20 cellular contexts compared by ENCODE assay signal in the genomic region with DNA sequence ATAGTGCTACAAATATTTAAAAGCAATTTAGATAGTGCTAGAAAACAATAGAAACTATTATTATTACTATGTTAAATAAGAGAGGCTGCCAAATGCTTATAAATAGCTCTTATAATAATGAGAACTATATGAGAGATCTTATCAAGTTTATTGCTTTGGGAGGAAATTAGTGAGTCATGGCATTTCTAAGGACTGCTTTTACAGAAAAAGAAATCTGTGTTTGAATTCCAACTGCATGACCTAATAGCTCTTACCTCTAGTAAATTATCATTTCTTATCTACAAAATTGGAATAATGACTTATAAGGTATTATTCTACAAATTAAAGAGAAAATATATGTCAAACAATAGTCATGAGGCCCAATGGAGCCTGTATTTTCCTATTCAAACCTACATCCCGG.
"Had no signal": no experiment of that assay in that cellular context is flagged by ENCODE, and none has a peak within 500 bp of the region (broad histone marks: within the 10 kb centered on the region; RNA-seq: fewer than 3 reads in every experiment).

No MANE protein-coding gene starts in this region.

- H3K27ac ChIP-seq: body of pancreas, esophagus squamous epithelium, neural progenitor cell, pancreas, transverse colon had no signal

- H3K9me3 ChIP-seq: body of pancreas, esophagus squamous epithelium, pancreas, transverse colon had no signal

- H3K9me3 Mint-ChIP-seq: activated T-helper 1 cell treated with anti-CD3 and anti-CD28 coated beads, Interleukin-12 subunit alpha, Interleukin-12 subunit beta, Interleukin-2, Interleukin-4 antibody, amounts not matched to agents 30 ng/mL and 10 ng/mL and 1 ng/mL, durations not matched to agents 14 hours and 24 hours and 36 hours; neural progenitor cell had no signal

- H3K27me3 ChIP-seq: body of pancreas, esophagus squamous epithelium, neural progenitor cell, pancreas, transverse colon had no signal

- H3K4me3 Mint-ChIP-seq: activated naive CD8-positive, alpha-beta T cell treated with anti-CD3 and anti-CD28 coated beads for 36 hours; activated T-helper 1 cell treated with anti-CD3 and anti-CD28 coated beads, Interleukin-12 subunit alpha, Interleukin-12 subunit beta, Interleukin-2, Interleukin-4 antibody, amounts not matched to agents 30 ng/mL and 10 ng/mL and 1 ng/mL, durations not matched to agents 14 hours and 24 hours and 36 hours; naive B cell; neural progenitor cell; stimulated activated naive B cell treated with anti-CD40 and anti-IgM and Interleukin-4, amounts not matched to agents 10 μg/mL and 1 μg/mL and 100 μg/mL, for 72 hours had no signal

- DNase-seq: activated CD4-positive, alpha-beta T cell treated with anti-CD3 and anti-CD28 coated beads, Interleukin-2, amount 50 U/mL, for 1 hour; activated CD8-positive, alpha-beta memory T cell treated with anti-CD3 and anti-CD28 coated beads for 24 hours; activated naive CD8-positive, alpha-beta T cell treated with anti-CD3 and anti-CD28 coated beads for 36 hours; amygdala; body of pancreas; cortex of kidney; effector CD4-positive, alpha-beta T cell; esophagus squamous epithelium; glutamatergic neuron; left cardiac atrium; naive B cell; stimulated activated CD4-positive, alpha-beta T cell treated with anti-CD3 and anti-CD28 coated beads, Interleukin-4, amount 100 ng/mL, for 1 hour; stimulated activated naive B cell treated with anti-CD40 and anti-IgM and Interleukin-4, amounts not matched to agents 10 μg/mL and 1 μg/mL and 100 μg/mL, for 72 hours; substantia nigra; transverse colon had no signal

- H3K36me3 Mint-ChIP-seq: activated naive CD8-positive, alpha-beta T cell treated with anti-CD3 and anti-CD28 coated beads for 36 hours; naive B cell; neural progenitor cell; stimulated activated naive B cell treated with anti-CD40 and anti-IgM and Interleukin-4, amounts not matched to agents 10 μg/mL and 1 μg/mL and 100 μg/mL, for 72 hours had no signal

- H3K4me1 ChIP-seq: body of pancreas, esophagus squamous epithelium, neural progenitor cell, pancreas, transverse colon had no signal

- H3K36me3 ChIP-seq: esophagus squamous epithelium, neural progenitor cell, pancreas, transverse colon had no signal

- H3K9ac ChIP-seq: neural progenitor cell had no signal

- H2AFZ ChIP-seq: neural progenitor cell had no signal

- H3K4me1 Mint-ChIP-seq: activated naive CD8-positive, alpha-beta T cell treated with anti-CD3 and anti-CD28 coated beads for 36 hours; naive B cell; neural progenitor cell; stimulated activated naive B cell treated with anti-CD40 and anti-IgM and Interleukin-4, amounts not matched to agents 10 μg/mL and 1 μg/mL and 100 μg/mL, for 72 hours had no signal

- H3K27me3 Mint-ChIP-seq: activated naive CD8-positive, alpha-beta T cell treated with anti-CD3 and anti-CD28 coated beads for 36 hours; naive B cell; stimulated activated naive B cell treated with anti-CD40 and anti-IgM and Interleukin-4, amounts not matched to agents 10 μg/mL and 1 μg/mL and 100 μg/mL, for 72 hours had no signal

- H3K4me3 ChIP-seq: body of pancreas, esophagus squamous epithelium, lung, neural progenitor cell, pancreas, transverse colon had no signal

- ATAC-seq: activated CD4-positive, CD25-positive, alpha-beta regulatory T cell treated with anti-CD3 and anti-CD28 coated beads, Interleukin-2, amount 50 U/mL, for 24 hours; body of pancreas; left cardiac atrium; pancreas; stimulated activated naive B cell treated with anti-CD40 and anti-IgM and Interleukin-4, amounts not matched to agents 10 μg/mL and 1 μg/mL and 100 μg/mL, for 72 hours had no signal

- H3K4me2 ChIP-seq: neural progenitor cell had no signal

- H3K27ac Mint-ChIP-seq: activated naive CD8-positive, alpha-beta T cell treated with anti-CD3 and anti-CD28 coated beads for 36 hours; activated T-helper 1 cell treated with anti-CD3 and anti-CD28 coated beads, Interleukin-12 subunit alpha, Interleukin-12 subunit beta, Interleukin-2, Interleukin-4 antibody, amounts not matched to agents 30 ng/mL and 10 ng/mL and 1 ng/mL, durations not matched to agents 14 hours and 24 hours and 36 hours; naive B cell; neural progenitor cell; stimulated activated naive B cell treated with anti-CD40 and anti-IgM and Interleukin-4, amounts not matched to agents 10 μg/mL and 1 μg/mL and 100 μg/mL, for 72 hours had no signal
